8 cellular contexts compared by ENCODE assay signal in the genomic region with DNA sequence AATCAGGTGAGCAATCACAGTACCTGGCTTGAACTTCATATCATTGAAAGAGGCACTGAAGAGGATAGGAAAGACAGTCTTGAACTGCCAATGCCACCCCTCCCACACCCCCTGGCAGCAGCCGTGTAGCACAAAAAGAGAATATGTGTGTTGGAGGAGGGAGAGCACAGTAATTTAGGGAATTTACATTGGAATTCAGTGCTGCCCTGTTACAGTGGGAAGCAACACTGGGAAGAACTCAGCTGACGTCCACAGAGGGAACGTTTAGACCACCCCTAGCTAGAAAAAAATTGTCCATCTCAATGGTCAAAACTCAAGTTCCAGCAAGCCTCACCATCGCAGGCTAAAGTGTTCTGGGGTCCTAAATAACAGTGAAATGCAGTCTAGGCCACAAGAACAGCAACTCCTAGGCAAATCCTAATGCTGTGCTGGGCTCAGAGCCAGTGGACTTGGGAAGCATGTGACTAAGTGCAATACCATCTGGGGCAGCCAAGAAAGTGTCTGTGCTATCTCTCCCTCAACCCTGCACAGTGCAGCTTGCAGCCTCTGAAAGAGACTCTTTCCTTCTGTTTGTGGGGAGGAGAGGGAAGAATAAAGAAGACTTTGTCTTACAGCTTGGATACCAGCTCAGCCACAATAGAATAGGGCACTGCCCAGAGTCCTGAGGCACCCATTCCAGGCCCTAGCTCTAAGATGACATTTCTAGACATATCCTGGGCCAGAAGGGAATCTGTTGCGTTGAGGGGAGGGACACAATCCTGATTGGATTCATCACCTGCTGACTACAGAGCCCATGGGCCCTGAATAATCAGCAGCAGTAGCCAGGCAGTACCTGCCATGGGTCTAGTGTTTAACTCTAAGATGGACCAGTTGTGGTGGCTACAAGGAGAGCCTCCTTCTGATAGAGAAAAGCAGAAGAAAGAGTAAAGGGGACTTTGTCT.
DNase-seq lines count a peak whose midpoint lies in the region; TF ChIP-seq lines count a peak whose summit lies in the region.

No MANE protein-coding gene starts in this region.

- H4K20me1 ChIP-seq in PC-9 (ENCODE audit: insufficient read depth), result no peaks in the 10 kb centered on the region

- TF ChIP-seq CTCF in PC-9 (conservative IDR thresholded peaks at IDR 0.05) (no peak), osteocyte (IDR thresholded peaks at IDR 0.05) (no peak)

- H3K9me2 ChIP-seq in PC-9 (ENCODE audit: insufficient read depth), result no peaks in the 10 kb centered on the region

- peaks cover 8% of the 10 kb centered on the region; the same call in 1 of the 2 replicates for H3K4me1 ChIP-seq in PC-9 (replicated peaks; ENCODE audit: insufficient read depth)

- H3K9me3 ChIP-seq in PC-9 (ENCODE audit: insufficient read depth, low read depth), result 0 out of 2 replicates have a peak, but pooled peaks cover 4% of the 10 kb centered on the region

- H3K27me3 ChIP-seq in PC-9 (ENCODE audit: insufficient read depth, low read depth), result no peaks in the 10 kb centered on the region

- H3K4me2 ChIP-seq in PC-9, result peak overlapping the region; percentile 23; the same call in 1 of the 2 replicates

- POLR2A ChIA-PET in PC-9 (lab: Charles Lee; ENCODE audit: unreplicated experiment), result interaction anchor here (0.8 kb wide), 1 partner anchor 169 kb away, joined by 5 read pairs; no protein-coding TSS in a partner anchor

- H3K9me3 Mint-ChIP-seq in osteocyte (ENCODE audit: unreplicated experiment), result peaks cover 17% of the 10 kb centered on the region
- peaks cover 8% of the 10 kb centered on the region for H3K9me3 Mint-ChIP-seq in activated naive CD4-positive, alpha-beta T cell treated with anti-CD3 and anti-CD28 coated beads for 36 hours

- H3K79me2 ChIP-seq in PC-9 (ENCODE audit: low read depth), result no peaks in the 10 kb centered on the region

- no peak overlapping the region for H3K27ac ChIP-seq in PC-9

- peak overlapping the region; percentile 65 for H3K27ac Mint-ChIP-seq in osteocyte (ENCODE audit: unreplicated experiment)
- no peak overlapping the region for H3K27ac Mint-ChIP-seq in activated naive CD4-positive, alpha-beta T cell treated with anti-CD3 and anti-CD28 coated beads for 36 hours

- peaks cover 7% of the 10 kb centered on the region for H3K36me3 Mint-ChIP-seq in osteocyte (ENCODE audit: unreplicated experiment)
- no peaks in the 10 kb centered on the region for H3K36me3 Mint-ChIP-seq in activated naive CD4-positive, alpha-beta T cell treated with anti-CD3 and anti-CD28 coated beads for 36 hours (ENCODE audit: low read depth)

- intact Hi-C loops in PC-9 (cut with micrococcal nuclease; ENCODE audit: unreplicated experiment), result loop anchor here (5.0 kb wide), 1 partner anchor 277 kb away; no protein-coding TSS in a partner anchor
- intact Hi-C loops in activated naive CD4-positive, alpha-beta T cell treated with anti-CD3 and anti-CD28 coated beads for 36 hours (cut with micrococcal nuclease), result no loop called here

- H3K4me1 Mint-ChIP-seq in osteocyte (ENCODE audit: unreplicated experiment), result peaks cover 26% of the 10 kb centered on the region
- H3K4me1 Mint-ChIP-seq in activated naive CD4-positive, alpha-beta T cell treated with anti-CD3 and anti-CD28 coated beads for 36 hours (ENCODE audit: low read depth), result no peaks in the 10 kb centered on the region

- H3K36me3 ChIP-seq in PC-9 (ENCODE audit: low read depth), result no peaks in the 10 kb centered on the region

- CTCF ChIA-PET in PC-9 (lab: Charles Lee), result no interaction called here
- CTCF ChIA-PET in activated naive CD4-positive, alpha-beta T cell treated with anti-CD3 and anti-CD28 coated beads for 36 hours (lab: Charles Lee), result no interaction called here

- no peaks in the 10 kb centered on the region for H3K27me3 Mint-ChIP-seq in osteocyte (ENCODE audit: unreplicated experiment)
- peaks cover under 1% of the 10 kb centered on the region for H3K27me3 Mint-ChIP-seq in activated naive CD4-positive, alpha-beta T cell treated with anti-CD3 and anti-CD28 coated beads for 36 hours (ENCODE audit: low read depth)

- H2AFZ ChIP-seq in PC-9, result no peak overlapping the region

- peak; percentile 84 for DNase-seq in AG20443 (ENCODE audit: low spot score)
- peak; percentile 47 to 48 for DNase-seq in PC-9
- peak; percentile 93 for DNase-seq in fibroblast of peridontal ligament (ENCODE audit: extremely low read depth)
- DNase-seq in osteocyte (ENCODE audit: extremely low spot score, unreplicated experiment), result no peak
- no peak for DNase-seq in iPS-NIHi11 (ENCODE audit: low spot score)
- DNase-seq in activated T-cell treated with anti-CD3 and anti-CD28 coated beads, Interleukin-2, amount 50 U/mL, for 1 hour, result no peak
- no peak for DNase-seq in activated naive CD4-positive, alpha-beta T cell treated with anti-CD3 and anti-CD28 coated beads for 36 hours
- DNase-seq in NCI-H526 (lab: John Stamatoyannopoulos, UW), result no peak

- H3K4me3 Mint-ChIP-seq in osteocyte (ENCODE audit: unreplicated experiment), result no peak overlapping the region
- H3K4me3 Mint-ChIP-seq in activated naive CD4-positive, alpha-beta T cell treated with anti-CD3 and anti-CD28 coated beads for 36 hours, result no peak overlapping the region

- H3K4me3 ChIP-seq in PC-9, result no peak overlapping the region

- H3F3A ChIP-seq in PC-9 (ENCODE audit: insufficient read depth, low read depth), result no peaks in the 10 kb centered on the region

- no TSS peak for BruUV-seq in PC-9 (replicated peaks; lab: Mats Ljungman, UMichigan)

Comparison
In these comparisons a context has a peak if more than half of its experiments do, and no peak if none do; other contexts are left out.
1. DNase-seq: peak in AG20443 (single experiment), PC-9 (2 of 2) and fibroblast of peridontal ligament (single experiment); none in osteocyte (single experiment), iPS-NIHi11 (single experiment), activated T-cell treated with anti-CD3 and anti-CD28 coated beads, Interleukin-2, amount 50 U/mL, for 1 hour (single experiment), activated naive CD4-positive, alpha-beta T cell treated with anti-CD3 and anti-CD28 coated beads for 36 hours (single experiment) and NCI-H526 (0 of 2).